ENCODE assay signal across 29 cellular contexts in genomic region chr4:52704133-52704532, GRCh38. TPM values are rescaled to one million over a fixed set of nuclear protein-coding genes. Genes with fewer than 3 reads are reported as not detected.
DNase-seq lines count a peak whose midpoint lies in the region; ATAC-seq and TF ChIP-seq lines count a peak whose summit lies in the region.
"Had no signal": no experiment of that assay in that cellular context is flagged by ENCODE, and none has a peak within 500 bp of the region (broad histone marks: within the 10 kb centered on the region; RNA-seq: fewer than 3 reads in every experiment).

No MANE protein-coding gene starts in this region.

- H3K27ac ChIP-seq in HCT116 (ENCODE audit: low read depth, low read length) (no peak overlapping the region), uterus (no peak overlapping the region)
- H3K27ac ChIP-seq: BLaER1 treated with 17β-estradiol and CSF1 and Interleukin-3, amounts not matched to agents 10 nM and 100 nM; foreskin keratinocyte; lower lobe of right lung; tibial nerve had no signal

- RAD21 ChIA-PET in HCT116 (lab: Charles Lee; ENCODE audit: low non-redundant PET in 1 of 2, low total read pairs in 2 of 2, uncharacterized antibody in 2 of 2, unreplicated experiment in 2 of 2): no interaction called here

- POLR2A ChIA-PET in HCT116 (lab: Charles Lee): interaction anchor here (1.1 kb wide), 1 partner anchor 8 kb away, joined by 7 read pairs; no protein-coding TSS in a partner anchor

- DNase-seq in DMS 273 (lab: John Stamatoyannopoulos, UW; ENCODE audit: unreplicated experiment) (peak; percentile 44), HCT116 (ENCODE audit: low read depth, low spot score) (no peak), RPMI7951 (ENCODE audit: low read depth) (peak; percentile 19), fibroblast of the aortic adventitia (ENCODE audit: low read depth) (peak; percentile 52), SIG-M5 treated with dmso at 0.1 percent for 504 hours (lab: John Stamatoyannopoulos, UW; ENCODE audit: unreplicated experiment) (no peak), ecto neural progenitor cell (ENCODE audit: low spot score) (no peak), uterus (no peak)
- DNase-seq: activated CD8-positive, alpha-beta T cell treated with anti-CD3 and anti-CD28 coated beads, Interleukin-2, amount 10 ng/mL, durations not matched to agents 7 days and 5 days; activated naive CD4-positive, alpha-beta T cell treated with anti-CD3 and anti-CD28 coated beads, Interleukin-2, amount 50 U/mL, for 16 hours; amygdala; head of caudate nucleus; lower lobe of right lung; natural killer cell; NCI-H1092 treated with DMSO at 0.1 percent for 48 hours; NCI-H2081; NCI-H226; NCI-H69; occipital lobe; SHP77; stimulated activated CD4-positive, alpha-beta T cell treated with anti-CD3 and anti-CD28 coated beads, Interleukin-15, amount 100 ng/mL, for 24 hours; stimulated activated CD4-positive, alpha-beta T cell treated with anti-CD3 and anti-CD28 coated beads, Interleukin-4, amount 100 ng/mL, for 4 hours; T-helper 2 cell had no signal

- intact Hi-C loops in HCT116 (cut with micrococcal nuclease) (no loop called here), uterus (cut with DNase I; ENCODE audit: low total_unique reads) (no loop called here)

- H2AFZ ChIP-seq in HCT116 (ENCODE audit: low read depth, low read length, poor library complexity, severe bottlenecking): peak overlapping the region; percentile 12

- H3K9me2 ChIP-seq in HCT116 (ENCODE audit: insufficient read depth): no peaks in the 10 kb centered on the region

- no peak overlapping the region for H3K4me2 ChIP-seq in HCT116 (ENCODE audit: low read length)
- H3K4me2 ChIP-seq: BLaER1 treated with 17β-estradiol and CSF1 and Interleukin-3, amounts not matched to agents 10 nM and 100 nM had no signal

- H3K4me1 ChIP-seq in HCT116 (ENCODE audit: control insufficient read depth in 1 of 2, insufficient read depth in 2 of 2, low read length in 2 of 2): no peaks in the 10 kb centered on the region
- no peaks in the 10 kb centered on the region for H3K4me1 ChIP-seq in uterus
- H3K4me1 ChIP-seq: BLaER1 treated with 17β-estradiol and CSF1 and Interleukin-3, amounts not matched to agents 10 nM and 100 nM; foreskin keratinocyte; lower lobe of right lung had no signal

- H3K9me3 ChIP-seq in HCT116 (ENCODE audit: control insufficient read depth in 1 of 2, insufficient read depth in 1 of 2, low read depth in 1 of 2, low read length in 2 of 2) (no peaks in the 10 kb centered on the region), uterus (no peaks in the 10 kb centered on the region)
- H3K9me3 ChIP-seq: BLaER1 treated with 17β-estradiol and CSF1 and Interleukin-3, amounts not matched to agents 10 nM and 100 nM; lower lobe of right lung; tibial nerve had no signal

- no peak overlapping the region for H3K9ac ChIP-seq in HCT116 (ENCODE audit: low read length)
- H3K9ac ChIP-seq: BLaER1 treated with 17β-estradiol and CSF1 and Interleukin-3, amounts not matched to agents 10 nM and 100 nM had no signal

- H4K20me1 ChIP-seq in HCT116 (ENCODE audit: insufficient read depth): no peaks in the 10 kb centered on the region
- H4K20me1 ChIP-seq: BLaER1 treated with 17β-estradiol and CSF1 and Interleukin-3, amounts not matched to agents 10 nM and 100 nM had no signal

- no peak for ATAC-seq in HCT116
- ATAC-seq in GM18517 (IDR thresholded peaks at IDR 0.05; ENCODE audit: unreplicated experiment): no peak
- ATAC-seq: activated CD8-positive, alpha-beta T cell treated with anti-CD3 and anti-CD28 coated beads, Interleukin-2, amount 10 ng/mL, durations not matched to agents 7 days and 5 days; foreskin keratinocyte; lower lobe of right lung; natural killer cell; Panc1 had no signal

- no peaks in the 10 kb centered on the region for H3K79me2 ChIP-seq in HCT116 (ENCODE audit: insufficient read depth, low read length)

- BruUV-seq in HCT116 (replicated peaks; lab: Mats Ljungman, UMichigan): no TSS peak

- H3K4me3 ChIP-seq in HCT116 (replicated peaks in 1 of 2; ENCODE audit: low read depth in 1 of 2, low read length in 2 of 2) (no peak overlapping the region), fibroblast of the aortic adventitia (ENCODE audit: low read depth, low read length) (no peak overlapping the region), uterus (no peak overlapping the region)
- H3K4me3 ChIP-seq: BLaER1 treated with 17β-estradiol and CSF1 and Interleukin-3, amounts not matched to agents 10 nM and 100 nM; lower lobe of right lung; tibial nerve had no signal

- CTCF ChIA-PET in HCT116 (lab: Charles Lee): no interaction called here

- no peaks in the 10 kb centered on the region for H3K36me3 ChIP-seq in HCT116 (ENCODE audit: control insufficient read depth in 1 of 2, insufficient read depth in 2 of 2, low read length in 2 of 2)
- no peaks in the 10 kb centered on the region for H3K36me3 ChIP-seq in uterus
- H3K36me3 ChIP-seq: BLaER1 treated with 17β-estradiol and CSF1 and Interleukin-3, amounts not matched to agents 10 nM and 100 nM; lower lobe of right lung; tibial nerve had no signal

- TF ChIP-seq RAD21 in HCT116 (IDR thresholded peaks at IDR 0.05; ENCODE audit: low read depth): no peak

- TF ChIP-seq POLR2A in HCT116 (IDR thresholded peaks at IDR 0.05; ENCODE audit: borderline replicate concordance, extremely low read depth, insufficient read depth, insufficient read length) (no peak), uterus (IDR thresholded peaks at IDR 0.05) (no peak)

- H3K27me3 ChIP-seq in HCT116 (ENCODE audit: insufficient read depth, low read length): no peaks in the 10 kb centered on the region
- H3K27me3 ChIP-seq in uterus: no peaks in the 10 kb centered on the region
- H3K27me3 ChIP-seq: BLaER1 treated with 17β-estradiol and CSF1 and Interleukin-3, amounts not matched to agents 10 nM and 100 nM; foreskin keratinocyte; tibial nerve had no signal

- TF ChIP-seq CTCF in HCT116 (IDR thresholded peaks at IDR 0.05 in 2 of 3, conservative IDR thresholded peaks at IDR 0.05 in 1 of 3; ENCODE audit: borderline replicate concordance in 1 of 3, insufficient read depth in 1 of 3, low read depth in 2 of 3, low read length in 2 of 3) (no peak), fibroblast of the aortic adventitia (IDR thresholded peaks at IDR 0.05; ENCODE audit: insufficient read depth, low read length) (no peak), uterus (IDR thresholded peaks at IDR 0.05) (no peak)

TF ChIP-seq in HCT116, 20 proteins besides CTCF, POLR2A, EP300 and RAD21:
- TF ChIP-seq YY1 (IDR thresholded peaks at IDR 0.05; ENCODE audit: extremely low read depth, insufficient replicate concordance, low read depth, low read length) (no peak), ZNF274 (IDR thresholded peaks at IDR 0.05; ENCODE audit: low read depth, low read length) (no peak), EGR1 (IDR thresholded peaks at IDR 0.05; ENCODE audit: low read depth) (no peak), ELF1 (IDR thresholded peaks at IDR 0.05; ENCODE audit: borderline replicate concordance, low read depth) (no peak), FOSL1 (IDR thresholded peaks at IDR 0.05; ENCODE audit: low read depth) (no peak), EZH2 (IDR thresholded peaks at IDR 0.05) (no peak), SP1 (IDR thresholded peaks at IDR 0.05; ENCODE audit: low read depth) (no peak)
- TF ChIP-seq, protein P1, sequence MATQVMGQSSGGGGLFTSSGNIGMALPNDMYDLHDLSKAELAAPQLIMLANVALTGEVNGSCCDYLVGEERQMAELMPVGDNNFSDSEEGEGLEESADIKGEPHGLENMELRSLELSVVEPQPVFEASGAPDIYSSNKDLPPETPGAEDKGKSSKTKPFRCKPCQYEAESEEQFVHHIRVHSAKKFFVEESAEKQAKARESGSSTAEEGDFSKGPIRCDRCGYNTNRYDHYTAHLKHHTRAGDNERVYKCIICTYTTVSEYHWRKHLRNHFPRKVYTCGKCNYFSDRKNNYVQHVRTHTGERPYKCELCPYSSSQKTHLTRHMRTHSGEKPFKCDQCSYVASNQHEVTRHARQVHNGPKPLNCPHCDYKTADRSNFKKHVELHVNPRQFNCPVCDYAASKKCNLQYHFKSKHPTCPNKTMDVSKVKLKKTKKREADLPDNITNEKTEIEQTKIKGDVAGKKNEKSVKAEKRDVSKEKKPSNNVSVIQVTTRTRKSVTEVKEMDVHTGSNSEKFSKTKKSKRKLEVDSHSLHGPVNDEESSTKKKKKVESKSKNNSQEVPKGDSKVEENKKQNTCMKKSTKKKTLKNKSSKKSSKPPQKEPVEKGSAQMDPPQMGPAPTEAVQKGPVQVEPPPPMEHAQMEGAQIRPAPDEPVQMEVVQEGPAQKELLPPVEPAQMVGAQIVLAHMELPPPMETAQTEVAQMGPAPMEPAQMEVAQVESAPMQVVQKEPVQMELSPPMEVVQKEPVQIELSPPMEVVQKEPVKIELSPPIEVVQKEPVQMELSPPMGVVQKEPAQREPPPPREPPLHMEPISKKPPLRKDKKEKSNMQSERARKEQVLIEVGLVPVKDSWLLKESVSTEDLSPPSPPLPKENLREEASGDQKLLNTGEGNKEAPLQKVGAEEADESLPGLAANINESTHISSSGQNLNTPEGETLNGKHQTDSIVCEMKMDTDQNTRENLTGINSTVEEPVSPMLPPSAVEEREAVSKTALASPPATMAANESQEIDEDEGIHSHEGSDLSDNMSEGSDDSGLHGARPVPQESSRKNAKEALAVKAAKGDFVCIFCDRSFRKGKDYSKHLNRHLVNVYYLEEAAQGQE (IDR thresholded peaks at IDR 0.05; ENCODE audit: low read depth): no peak

RNA-seq across cellular contexts. Expression of gene USP46, which starts 45.0 kb away (rescaled TPM):
- total RNA-seq in HCT116 (2021; ENCODE audit: unreplicated experiment): 36.6 TPM
- 10.7 and 12.6 TPM in 2 replicates for polyA plus RNA-seq in HCT116 (2012)
- total RNA-seq in RPMI7951 (2014; rRNA removed; shearing (Covaris generic)): 11.1 and 12.6 TPM in 2 replicates
- 9.8 and 12.7 TPM in 2 replicates for total RNA-seq in fibroblast of the aortic adventitia (ENCODE audit: low replicate concordance)
- total RNA-seq in uterus: 10 to 100 TPM in 2 of 4 donors, 1 to 10 TPM in 1, under 1 TPM in 1; 0.51 to 33.5 (median 16.5) TPM

RNA-seq across cellular contexts. Expression of gene ERVMER34-1, which starts 47.1 kb away (rescaled TPM):
- 17.5 TPM for total RNA-seq in HCT116 (2021; ENCODE audit: unreplicated experiment)
- polyA plus RNA-seq in HCT116 (2012): 6.0 and 9.0 TPM in 2 replicates
- total RNA-seq in RPMI7951 (2014; rRNA removed; shearing (Covaris generic)): 0.12 and 0.39 TPM in 2 replicates
- total RNA-seq in fibroblast of the aortic adventitia (ENCODE audit: low replicate concordance): under 0.01 TPM in 1 of 2 replicates, not detected in the other
- 1 to 10 TPM in 2 of 4 donors, under 1 TPM in 1, not detected in 1; 0.26 to 3.0 (median 1.2) TPM for total RNA-seq in uterus
- total RNA-seq: activated CD8-positive, alpha-beta T cell treated with anti-CD3 and anti-CD28 coated beads, Interleukin-2, amount 10 ng/mL, durations not matched to agents 7 days and 5 days; activated T-helper 2 cell treated with anti-CD3 and anti-CD28 coated beads, Interferon-gamma antibody, Interleukin-2, Interleukin-4, amounts not matched to agents 10 μg/mL and 5 μg/mL and 100 μg/mL, durations not matched to agents 14 hours and 24 hours and 36 hours; G401; natural killer cell had no signal

Comparison
In these comparisons a context has a peak if more than half of its experiments do, and no peak if none do; other contexts are left out.
1. DNase-seq: peak in DMS 273 (single experiment), RPMI7951 (single experiment) and fibroblast of the aortic adventitia (single experiment); none in HCT116 (single experiment), SIG-M5 treated with dmso at 0.1 percent for 504 hours (single experiment), ecto neural progenitor cell (single experiment) and uterus (0 of 2).